ENCODE assay signal across 8 cellular contexts in the genomic region with DNA sequence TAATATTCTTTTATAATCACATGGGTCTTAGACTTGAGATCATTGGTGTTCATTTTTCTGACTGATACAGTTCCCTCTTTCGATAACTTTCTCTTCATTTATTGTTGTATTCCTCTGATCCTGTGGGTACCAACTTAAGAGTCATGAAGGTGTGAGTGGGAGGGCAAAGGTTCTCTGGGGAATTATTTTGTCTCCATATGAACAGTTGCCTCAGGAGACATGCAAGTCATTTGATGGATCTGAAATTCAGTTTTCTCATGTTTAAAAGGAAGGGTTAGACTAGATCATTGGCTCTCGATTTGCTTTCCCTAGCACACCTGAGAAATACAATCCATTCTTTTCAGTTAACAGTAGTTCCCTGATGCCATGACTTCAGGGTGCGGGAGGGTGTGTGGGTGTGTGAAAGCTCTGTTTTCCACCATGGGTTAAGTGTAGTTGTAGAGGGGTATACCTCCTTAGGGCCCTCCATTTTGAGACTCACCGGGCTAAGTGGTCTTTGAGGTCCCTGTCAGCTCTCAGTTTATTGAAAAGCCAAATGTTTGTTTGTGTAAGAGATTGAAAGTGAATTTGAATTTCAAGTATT. TPM values are rescaled to one million over a fixed set of nuclear protein-coding genes. Genes with fewer than 3 reads are reported as not detected.
A peak's percentile ranks its signal among the peaks of the same experiment; 100 is the strongest.
DNase-seq lines count a peak whose midpoint lies in the region; ATAC-seq, FAIRE-seq and TF ChIP-seq lines count a peak whose summit lies in the region.

No MANE protein-coding gene starts in this region.

- TF ChIP-seq CTCF in epithelial cell of proximal tubule (conservative IDR thresholded peaks at IDR 0.05; ENCODE audit: low read depth, low read length), result no peak

- peaks cover 12% of the 10 kb centered on the region for H3K4me1 ChIP-seq in skeletal muscle satellite cell (ENCODE audit: control insufficient read depth, insufficient read depth, low read length)

- H3K36me3 ChIP-seq in skeletal muscle satellite cell (ENCODE audit: insufficient read depth, low read length), result no peaks in the 10 kb centered on the region

- peak; percentile 54; the same call in 1 of the 2 replicates for TF ChIP-seq POLR2A in GM12891 (IDR thresholded peaks at IDR 0.05; ENCODE audit: low read depth, low read length)

- DNase-seq in GM12891 (ENCODE audit: insufficient read length, low spot score), result no peak
- peak; percentile 1 for DNase-seq in RPMI7951 (ENCODE audit: low read depth)
- no peak for DNase-seq in epithelial cell of proximal tubule (ENCODE audit: low read depth)
- DNase-seq in DMS79 (lab: John Stamatoyannopoulos, UW), result no peak
- no peak for DNase-seq in DMS53 (lab: John Stamatoyannopoulos, UW)

- no peak for ATAC-seq in GM19452 (IDR thresholded peaks at IDR 0.05; ENCODE audit: unreplicated experiment)
- no peak for ATAC-seq in GM19467 (IDR thresholded peaks at IDR 0.05; ENCODE audit: unreplicated experiment)

- no peaks in the 10 kb centered on the region for H3K9me3 ChIP-seq in skeletal muscle satellite cell (replicated peaks; ENCODE audit: low read length)

- peak overlapping the region; percentile 79 for H3K9ac ChIP-seq in skeletal muscle satellite cell (ENCODE audit: low read depth, low read length)

- H3K4me3 ChIP-seq in epithelial cell of proximal tubule (ENCODE audit: low read depth, low read length), result peak overlapping the region; percentile 64
- H3K4me3 ChIP-seq in skeletal muscle satellite cell (ENCODE audit: low read length), result peak overlapping the region; percentile 72

- peak; percentile 66 for FAIRE-seq in GM12891 (lab: Jason Lieb, UNC)

- no peaks in the 10 kb centered on the region for H3K27me3 ChIP-seq in skeletal muscle satellite cell (ENCODE audit: control insufficient read depth, insufficient read depth, low read length)

- H3K4me2 ChIP-seq in skeletal muscle satellite cell (ENCODE audit: low read length), result peak overlapping the region; percentile 86

TF ChIP-seq in GM12891, 5 proteins besides CTCF, POLR2A, EP300 and RAD21:
- TF ChIP-seq PAX5 (IDR thresholded peaks at IDR 0.05; ENCODE audit: insufficient read depth, low read length, severe bottlenecking) (no peak), POLR2AphosphoS5 (IDR thresholded peaks at IDR 0.05; ENCODE audit: low read depth, low read length) (no peak), SPI1 (IDR thresholded peaks at IDR 0.05; ENCODE audit: low read depth, low read length) (no peak), POU2F2 (IDR thresholded peaks at IDR 0.05; ENCODE audit: low read depth, low read length) (no peak), TAF1 (IDR thresholded peaks at IDR 0.05; ENCODE audit: low read depth, low read length) (no peak)

RNA-seq across cellular contexts. Expression of a gene that starts 47.8 kb away (rescaled TPM):
- 16.9 TPM for polyA plus RNA-seq in GM12891 (2012; ENCODE audit: low read depth, missing spikeins)
- total RNA-seq in RPMI7951 (2014; rRNA removed; shearing (Covaris generic)), result 16.9 and 19.5 TPM in 2 replicates
- total RNA-seq in epithelial cell of proximal tubule, result 9.2 and 9.6 TPM in 2 replicates
- total RNA-seq in skeletal muscle satellite cell (2012; rRNA removed), result 5.2 and 6.8 TPM in 2 replicates
